ENCODE assay signal across 8 cellular contexts in genomic region chr3:179811321-179812095, GRCh38.
DNase-seq lines count a peak whose midpoint lies in the region; ATAC-seq lines count a peak whose summit lies in the region.

No MANE protein-coding gene starts in this region.

- no peaks in the 10 kb centered on the region for H3K36me3 ChIP-seq in CD4-positive, alpha-beta memory T cell (ENCODE audit: insufficient read depth, low read length)
- no peaks in the 10 kb centered on the region for H3K36me3 ChIP-seq in effector memory CD4-positive, alpha-beta T cell (ENCODE audit: control insufficient read depth, insufficient read depth, low read length)

- peak overlapping the region in 1 of 7 donors; percentile 16 for H3K27ac Mint-ChIP-seq in CD4-positive, alpha-beta memory T cell
- H3K27ac Mint-ChIP-seq in T-helper 17 cell, result no peak overlapping the region

- H3K4me1 ChIP-seq in CD4-positive, alpha-beta memory T cell (ENCODE audit: insufficient read depth, low read length), result no peaks in the 10 kb centered on the region
- no peaks in the 10 kb centered on the region for H3K4me1 ChIP-seq in effector memory CD4-positive, alpha-beta T cell (ENCODE audit: control insufficient read depth, insufficient read depth, low read length, poor library complexity, severe bottlenecking)

- H3K36me3 Mint-ChIP-seq in CD4-positive, alpha-beta memory T cell, result no peaks in the 10 kb centered on the region
- H3K36me3 Mint-ChIP-seq in T-helper 17 cell (ENCODE audit: low read depth), result no peaks in the 10 kb centered on the region

- H3K27me3 Mint-ChIP-seq in CD4-positive, alpha-beta memory T cell, result no peaks in the 10 kb centered on the region
- H3K27me3 Mint-ChIP-seq in T-helper 17 cell, result no peaks in the 10 kb centered on the region

- H3K9me3 Mint-ChIP-seq in CD4-positive, alpha-beta memory T cell, result no peaks in the 10 kb centered on the region

- H3K4me3 ChIP-seq in CD4-positive, alpha-beta memory T cell (ENCODE audit: low read length in 2 of 2), result no peak overlapping the region
- H3K4me3 ChIP-seq in effector memory CD4-positive, alpha-beta T cell (ENCODE audit: insufficient read depth, low read depth, low read length, poor library complexity, severe bottlenecking), result no peak overlapping the region

- no peaks in the 10 kb centered on the region for H3K27me3 ChIP-seq in CD4-positive, alpha-beta memory T cell (ENCODE audit: insufficient read depth, low read length)
- no peaks in the 10 kb centered on the region for H3K27me3 ChIP-seq in effector memory CD4-positive, alpha-beta T cell (replicated peaks; ENCODE audit: control insufficient read depth, insufficient read depth, low read length, poor library complexity, severe bottlenecking)

- peaks cover 4 to 7% (median 6%) of the 10 kb centered on the region in 4 donors for H3K4me1 Mint-ChIP-seq in CD4-positive, alpha-beta memory T cell
- no peaks in the 10 kb centered on the region for H3K4me1 Mint-ChIP-seq in T-helper 17 cell

- no peak overlapping the region for H3K27ac ChIP-seq in CD4-positive, alpha-beta memory T cell (ENCODE audit: low read depth, low read length)
- no peak overlapping the region for H3K27ac ChIP-seq in effector memory CD4-positive, alpha-beta T cell (ENCODE audit: insufficient read depth, low read length, poor library complexity, severe bottlenecking)

- peak in 3 of 5 donors; percentile 1 to 20 (median 2) for DNase-seq in CD4-positive, alpha-beta memory T cell
- DNase-seq in NCI-H1694 (lab: John Stamatoyannopoulos, UW) (peak; percentile 46), T-helper 17 cell (no peak), fibroblast of the conjunctiva (ENCODE audit: low read depth) (peak; percentile 68), non-pigmented ciliary epithelial cell (ENCODE audit: low read depth) (peak; percentile 65)
- no peak for DNase-seq in effector memory CD4-positive, alpha-beta T cell

- intact Hi-C loops in CD4-positive, alpha-beta memory T cell (cut with micrococcal nuclease), result no loop called here

- H3K9me3 ChIP-seq in CD4-positive, alpha-beta memory T cell (ENCODE audit: control insufficient read depth in 1 of 2, low read length in 2 of 2), result no peaks in the 10 kb centered on the region
- no peaks in the 10 kb centered on the region for H3K9me3 ChIP-seq in T-helper 17 cell (ENCODE audit: control insufficient read depth, low read length, poor library complexity, severe bottlenecking)
- H3K9me3 ChIP-seq in effector memory CD4-positive, alpha-beta T cell (ENCODE audit: control insufficient read depth, low read length), result no peaks in the 10 kb centered on the region

- H3K4me3 Mint-ChIP-seq in CD4-positive, alpha-beta memory T cell, result no peak overlapping the region
- peak overlapping the region; percentile 41 for H3K4me3 Mint-ChIP-seq in T-helper 17 cell

- CTCF ChIA-PET in CD4-positive, alpha-beta memory T cell (lab: Charles Lee; ENCODE audit: partially characterized antibody), result interaction anchor here (1.4 to 1.5 kb wide), 2 partner anchors 9 to 52 kb away, joined by 3 read pairs; no protein-coding TSS in a partner anchor

- POLR2A ChIA-PET in CD4-positive, alpha-beta memory T cell (lab: Charles Lee; ENCODE audit: partially characterized antibody), result no interaction called here

- ATAC-seq in GM18868 (IDR thresholded peaks at IDR 0.05; ENCODE audit: unreplicated experiment) (peak; percentile 96), HG02973 (IDR thresholded peaks at IDR 0.05; ENCODE audit: unreplicated experiment) (peak; percentile 68), T-helper 17 cell (peak; percentile 46)

Comparison
In these comparisons a context has a peak if more than half of its experiments do, and no peak if none do; other contexts are left out.
1. DNase-seq: peak in CD4-positive, alpha-beta memory T cell (3 of 5), NCI-H1694 (single experiment), fibroblast of the conjunctiva (single experiment) and non-pigmented ciliary epithelial cell (single experiment); none in T-helper 17 cell (0 of 3) and effector memory CD4-positive, alpha-beta T cell (0 of 3).
2. ATAC-seq: peak in every context shown above with its lines; median percentile 96 in GM18868; 68 in HG02973; 46 in T-helper 17 cell.